ENCODE assay signal across 24 cellular contexts in the genomic region with DNA sequence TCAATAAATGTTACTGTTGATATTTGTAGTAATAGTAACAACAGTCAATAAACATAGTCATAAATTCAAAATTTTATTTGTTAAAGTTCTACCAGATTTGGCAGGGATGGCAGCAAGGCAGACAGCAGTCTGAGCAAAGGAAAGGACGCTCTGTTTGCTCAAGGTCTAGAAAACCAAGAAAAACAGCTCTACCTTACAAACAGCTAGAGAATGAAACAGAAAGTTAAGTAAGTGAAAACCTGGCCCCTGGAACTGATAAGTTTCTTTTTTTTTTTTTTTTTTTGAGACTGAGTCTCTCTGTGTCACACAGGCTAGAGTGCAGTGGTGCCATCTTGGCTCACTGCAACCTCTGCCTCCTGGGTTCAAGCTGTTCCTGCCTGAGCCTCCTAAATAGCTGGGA. TPM values are rescaled to one million over a fixed set of nuclear protein-coding genes. Genes with fewer than 3 reads are reported as not detected.
A peak's percentile ranks its signal among the peaks of the same experiment; 100 is the strongest.
DNase-seq lines count a peak whose midpoint lies in the region; ATAC-seq, FAIRE-seq and TF ChIP-seq lines count a peak whose summit lies in the region.
"Had no signal": no experiment of that assay in that cellular context is flagged by ENCODE, and none has a peak within 500 bp of the region (broad histone marks: within the 10 kb centered on the region; RNA-seq: fewer than 3 reads in every experiment).

No MANE protein-coding gene starts in this region.

- POLR2A ChIA-PET in CD8-positive, alpha-beta T cell (lab: Charles Lee): no interaction called here

- no peak overlapping the region for H3K4me3 Mint-ChIP-seq in CD8-positive, alpha-beta T cell
- H3K4me3 Mint-ChIP-seq: activated naive CD8-positive, alpha-beta T cell; activated T-helper 1 cell treated with anti-CD3 and anti-CD28 coated beads, Interleukin-12 subunit alpha, Interleukin-12 subunit beta, Interleukin-2, Interleukin-4 antibody, amounts not matched to agents 30 ng/mL and 10 ng/mL and 1 ng/mL, durations not matched to agents 14 hours and 24 hours and 36 hours; CD4-positive, alpha-beta memory T cell; nephron; stimulated activated naive CD8-positive, alpha-beta T cell treated with anti-CD3 and anti-CD28 coated beads, Interleukin-15, Interleukin-2, amounts not matched to agents 100 ng/mL and 50 ng/mL, for 24 hours had no signal

- no peak for TF ChIP-seq POLR2A in H54 (IDR thresholded peaks at IDR 0.05; ENCODE audit: low read depth, low read length)

- H3K27me3 Mint-ChIP-seq in CD8-positive, alpha-beta T cell (ENCODE audit: low read depth): peaks cover 13% of the 10 kb centered on the region
- H3K27me3 Mint-ChIP-seq: activated naive CD8-positive, alpha-beta T cell; progenitor cell of endocrine pancreas had no signal

- no peaks in the 10 kb centered on the region for H3K4me1 Mint-ChIP-seq in CD8-positive, alpha-beta T cell (ENCODE audit: low read depth)
- H3K4me1 Mint-ChIP-seq: CD4-positive, alpha-beta memory T cell had no signal

- no peaks in the 10 kb centered on the region for H3K9me3 Mint-ChIP-seq in CD8-positive, alpha-beta T cell
- H3K9me3 Mint-ChIP-seq: activated T-helper 1 cell treated with anti-CD3 and anti-CD28 coated beads, Interleukin-12 subunit alpha, Interleukin-12 subunit beta, Interleukin-2, Interleukin-4 antibody, amounts not matched to agents 30 ng/mL and 10 ng/mL and 1 ng/mL, durations not matched to agents 14 hours and 24 hours and 36 hours; CD4-positive, alpha-beta memory T cell; nephron; stimulated activated naive CD8-positive, alpha-beta T cell treated with anti-CD3 and anti-CD28 coated beads, Interleukin-15, Interleukin-2, amounts not matched to agents 100 ng/mL and 50 ng/mL, for 24 hours had no signal

- no peaks in the 10 kb centered on the region for H3K36me3 Mint-ChIP-seq in CD8-positive, alpha-beta T cell
- H3K36me3 Mint-ChIP-seq: activated naive CD8-positive, alpha-beta T cell; CD4-positive, alpha-beta memory T cell had no signal

- TF ChIP-seq CTCF in pancreas (IDR thresholded peaks at IDR 0.05): no peak
- no peak for TF ChIP-seq CTCF in CD8-positive, alpha-beta T cell (IDR thresholded peaks at IDR 0.05)

- intact Hi-C loops in pancreas (cut with DNase I): no loop called here
- intact Hi-C loops in CD8-positive, alpha-beta T cell (cut with DNase I, micrococcal nuclease): no loop called here

- CTCF ChIA-PET in CD8-positive, alpha-beta T cell (lab: Charles Lee): no interaction called here

- H3K27me3 ChIP-seq in pancreas: no peaks in the 10 kb centered on the region
- no peaks in the 10 kb centered on the region for H3K27me3 ChIP-seq in CD8-positive, alpha-beta T cell (ENCODE audit: insufficient read depth, low read length)
- H3K27me3 ChIP-seq: gastrocnemius medialis, tibial nerve had no signal

- H3K4me3 ChIP-seq in pancreas: no peak overlapping the region
- H3K4me3 ChIP-seq in CD8-positive, alpha-beta T cell (ENCODE audit: low read depth, low read length): no peak overlapping the region
- H3K4me3 ChIP-seq: gastrocnemius medialis, tibial nerve had no signal

- DNase-seq in OCI-M1 (lab: John Stamatoyannopoulos, UW) (peak; percentile 57), pancreas (no peak), HuH-7 (ENCODE audit: low spot score) (no peak), H54 (ENCODE audit: insufficient read length, low spot score) (no peak)
- DNase-seq in CD8-positive, alpha-beta T cell: no peak
- DNase-seq: activated CD8-positive, alpha-beta memory T cell treated with anti-CD3 and anti-CD28 coated beads for 24 hours; CD4-positive, alpha-beta memory T cell; cerebellar nuclear complex; gastrocnemius medialis; IMR-90; NCI-H187; RPMI8226; SK-N-SH; T-helper 9 cell had no signal

- H3K36me3 ChIP-seq in pancreas: no peaks in the 10 kb centered on the region
- H3K36me3 ChIP-seq in CD8-positive, alpha-beta T cell (ENCODE audit: insufficient read depth, low read length): no peaks in the 10 kb centered on the region
- H3K36me3 ChIP-seq: gastrocnemius medialis, tibial nerve had no signal

- ATAC-seq in GM18511 (IDR thresholded peaks at IDR 0.05; ENCODE audit: unreplicated experiment): peak; percentile 61
- peak; percentile 76 for ATAC-seq in GM19324 (IDR thresholded peaks at IDR 0.05; ENCODE audit: low FRiP score, unreplicated experiment)
- ATAC-seq in HG02763 (IDR thresholded peaks at IDR 0.05; ENCODE audit: unreplicated experiment): peak; percentile 67
- no peak for ATAC-seq in pancreas
- no peak for ATAC-seq in CD8-positive, alpha-beta T cell
- ATAC-seq: esophagus mucosa, gastrocnemius medialis had no signal

- H3K9me3 ChIP-seq in pancreas: no peaks in the 10 kb centered on the region
- H3K9me3 ChIP-seq in CD8-positive, alpha-beta T cell (ENCODE audit: low read length): no peaks in the 10 kb centered on the region
- H3K9me3 ChIP-seq: gastrocnemius medialis, SK-N-SH, tibial nerve had no signal

- H3K4me1 ChIP-seq in pancreas: no peaks in the 10 kb centered on the region
- no peaks in the 10 kb centered on the region for H3K4me1 ChIP-seq in CD8-positive, alpha-beta T cell (ENCODE audit: insufficient read depth, low read length)
- H3K4me1 ChIP-seq: gastrocnemius medialis, tibial nerve had no signal

- no peak overlapping the region for H3K27ac Mint-ChIP-seq in CD8-positive, alpha-beta T cell
- H3K27ac Mint-ChIP-seq: activated naive CD8-positive, alpha-beta T cell; activated T-helper 1 cell treated with anti-CD3 and anti-CD28 coated beads, Interleukin-12 subunit alpha, Interleukin-12 subunit beta, Interleukin-2, Interleukin-4 antibody, amounts not matched to agents 30 ng/mL and 10 ng/mL and 1 ng/mL, durations not matched to agents 14 hours and 24 hours and 36 hours; CD4-positive, alpha-beta memory T cell; nephron; progenitor cell of endocrine pancreas; stimulated activated naive CD8-positive, alpha-beta T cell treated with anti-CD3 and anti-CD28 coated beads, Interleukin-15, Interleukin-2, amounts not matched to agents 100 ng/mL and 50 ng/mL, for 24 hours had no signal

- FAIRE-seq in pancreas (lab: Jason Lieb, UNC) (no peak), H54 (lab: Jason Lieb, UNC) (no peak)

- 68% methylated on average over 1 of the region's 1 CpG for WGBS in pancreas, 2 donors

- no peak overlapping the region for H3K27ac ChIP-seq in pancreas
- H3K27ac ChIP-seq in CD8-positive, alpha-beta T cell (ENCODE audit: low read depth, low read length): no peak overlapping the region
- H3K27ac ChIP-seq: gastrocnemius medialis, tibial nerve had no signal

RNA-seq across cellular contexts. Expression of gene ENOX1, which starts 27.9 kb away (rescaled TPM):
- total RNA-seq in pancreas: 1 to 10 TPM in 4 of 6 donors, under 1 TPM in 2; 0.42 to 2.0 (median 1.1) TPM
- polyA plus RNA-seq in pancreas: under 1 TPM; 0.23 to 0.75 TPM
- not detected for total RNA-seq in CD8-positive, alpha-beta T cell
- total RNA-seq: CD4-positive, alpha-beta memory T cell had no signal
- polyA plus RNA-seq: CD4-positive, alpha-beta memory T cell had no signal

Comparison
In these comparisons a context has a peak if more than half of its experiments do, and no peak if none do; other contexts are left out.
1. ATAC-seq: peak in GM18511 (single experiment), GM19324 (single experiment) and HG02763 (single experiment); none in pancreas (0 of 4) and CD8-positive, alpha-beta T cell (single experiment).